ENCODE assay signal across 23 cellular contexts in the genomic region with DNA sequence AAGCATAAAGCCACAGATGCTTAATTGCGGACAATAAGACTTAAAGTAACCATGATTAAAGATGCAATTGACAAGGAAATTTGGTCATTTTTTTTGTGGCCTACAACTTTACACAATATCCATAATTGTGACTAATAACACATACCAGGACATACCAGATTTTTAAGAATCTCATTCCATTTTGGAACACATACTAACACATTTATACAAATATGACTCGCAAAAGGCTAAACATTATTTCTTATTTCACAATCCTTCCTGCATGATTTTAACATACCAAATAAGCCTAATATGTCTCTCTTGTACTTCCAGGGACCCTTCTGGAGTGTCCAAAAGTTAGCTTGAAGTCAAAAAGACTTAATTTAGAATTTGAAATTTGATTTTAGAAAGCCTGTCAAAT.
DNase-seq lines count a peak whose midpoint lies in the region; ATAC-seq, FAIRE-seq and TF ChIP-seq lines count a peak whose summit lies in the region.
"Had no signal": no experiment of that assay in that cellular context is flagged by ENCODE, and none has a peak within 500 bp of the region (broad histone marks: within the 10 kb centered on the region; RNA-seq: fewer than 3 reads in every experiment).

No MANE protein-coding gene starts in this region.

- no peaks in the 10 kb centered on the region for H3K9me3 ChIP-seq in RWPE2 (ENCODE audit: severe bottlenecking)

- H3K36me3 ChIP-seq in RWPE2 (ENCODE audit: low read depth) = no peaks in the 10 kb centered on the region
- H3K36me3 ChIP-seq: BLaER1 treated with 17β-estradiol and CSF1 and Interleukin-3, amounts not matched to agents 10 nM and 100 nM had no signal

- H3K4me1 ChIP-seq in RWPE2 (ENCODE audit: insufficient read depth, poor library complexity, severe bottlenecking) = peaks cover 7% of the 10 kb centered on the region

- ATAC-seq in RWPE2 (ENCODE audit: low read depth) (peak; percentile 23; the same call in 1 of the 3 replicates), GM18873 (IDR thresholded peaks at IDR 0.05; ENCODE audit: low FRiP score, unreplicated experiment) (no peak), GM18502 (IDR thresholded peaks at IDR 0.05; ENCODE audit: poor library complexity, unreplicated experiment) (no peak), HG02678 (IDR thresholded peaks at IDR 0.05; ENCODE audit: unreplicated experiment) (no peak)
- ATAC-seq: CD8-positive, alpha-beta T cell had no signal

- H3K4me3 ChIP-seq in RWPE2 (ENCODE audit: severe bottlenecking) (no peak overlapping the region), fibroblast of mammary gland (ENCODE audit: control insufficient read depth, low read depth, low read length) (no peak overlapping the region)
- H3K4me3 ChIP-seq: BLaER1 treated with 17β-estradiol and CSF1 and Interleukin-3, amounts not matched to agents 10 nM and 100 nM; SK-N-MC had no signal

- H3K27ac ChIP-seq in RWPE2 (ENCODE audit: poor library complexity, severe bottlenecking) = no peak overlapping the region
- H3K27ac ChIP-seq: BLaER1 treated with 17β-estradiol and CSF1 and Interleukin-3, amounts not matched to agents 10 nM and 100 nM; HL-60; SK-N-MC had no signal

- DNase-seq in GM03348 (ENCODE audit: low spot score) (peak; percentile 39), RWPE2 (ENCODE audit: low spot score) (no peak), fibroblast of mammary gland (ENCODE audit: low read depth) (peak; percentile 20), T-helper 2 cell (no peak)
- DNase-seq: 8988T; CD8-positive, alpha-beta T cell; DMS53; H9; NCI-H1105; NCI-H2081 treated with DMSO at 0.1 percent for 48 hours; NCI-H510A; NCI-H748 treated with DMSO at 0.1 percent for 48 hours; NK-92 treated with Interleukin-12 subunit alpha and Interleukin-12 subunit beta, amount 100 ng/mL, for 24 hours; Right ventricle myocardium superior had no signal

- TF ChIP-seq CTCF in RWPE2 (IDR thresholded peaks at IDR 0.05; ENCODE audit: poor library complexity, severe bottlenecking) = no peak
- TF ChIP-seq CTCF in fibroblast of mammary gland (conservative IDR thresholded peaks at IDR 0.05; ENCODE audit: control insufficient read depth, insufficient read depth, low read depth, low read length) = no peak

- H3K27me3 ChIP-seq in RWPE2 (ENCODE audit: insufficient read depth, poor library complexity, severe bottlenecking) = no peaks in the 10 kb centered on the region
- H3K27me3 ChIP-seq: BLaER1 treated with 17β-estradiol and CSF1 and Interleukin-3, amounts not matched to agents 10 nM and 100 nM had no signal

- peak; percentile 19 for FAIRE-seq in A204.1 (lab: Jason Lieb, UNC)
- FAIRE-seq: HTR-8/SVneo, RCC 7860 had no signal

Comparison
In these comparisons a context has a peak if more than half of its experiments do, and no peak if none do; other contexts are left out.
1. DNase-seq: peak in GM03348 (single experiment) and fibroblast of mammary gland (single experiment); none in RWPE2 (single experiment) and T-helper 2 cell (0 of 5).